Comparison of ENCODE assay signal across 17 cellular contexts in genomic region chr1:31782066-31782762, GRCh38. TPM values are rescaled to one million over a fixed set of nuclear protein-coding genes. Genes with fewer than 3 reads are reported as not detected.
DNase-seq lines count a peak whose midpoint lies in the region; ATAC-seq and TF ChIP-seq lines count a peak whose summit lies in the region.
"Had no signal": no experiment of that assay in that cellular context is flagged by ENCODE, and none has a peak within 500 bp of the region (broad histone marks: within the 10 kb centered on the region; RNA-seq: fewer than 3 reads in every experiment).

No MANE protein-coding gene starts in this region.

- H3K9me3 ChIP-seq in HUES48 (ENCODE audit: control insufficient read depth, insufficient read depth, low read length): no peaks in the 10 kb centered on the region
- no peaks in the 10 kb centered on the region for H3K9me3 ChIP-seq in heart left ventricle

- intact Hi-C loops in heart left ventricle (cut with DNase I): loop anchor here in 6 of 10 donors (10.0 kb wide), 5 partner anchors 67 to 387 kb away; no protein-coding TSS in a partner anchor

- TF ChIP-seq POLR2A in heart left ventricle (IDR thresholded peaks at IDR 0.05): no peak

- H3K9me3 Mint-ChIP-seq in activated T-cell treated with anti-CD3 and anti-CD28 coated beads, Interleukin-2, amount 50 U/mL, for 72 hours: no peaks in the 10 kb centered on the region
- H3K9me3 Mint-ChIP-seq: activated CD4-positive, alpha-beta T cell treated with anti-CD3 and anti-CD28 coated beads, Interleukin-2, amount 10 ng/mL, durations not matched to agents 7 days and 5 days had no signal

- peak in 1 of 5 donors; percentile 33 for DNase-seq in heart left ventricle
- DNase-seq in omental fat pad (ENCODE audit: low spot score): no peak
- DNase-seq in stimulated activated naive CD8-positive, alpha-beta T cell treated with anti-CD3 and anti-CD28 coated beads, Interleukin-15, Interleukin-2, amounts not matched to agents 100 U/mL and 50 U/mL, for 24 hours: no peak
- no peak for DNase-seq in activated T-cell treated with anti-CD3 and anti-CD28 coated beads, Interleukin-2, amount 50 U/mL, for 72 hours
- DNase-seq: activated CD4-positive, alpha-beta T cell treated with anti-CD3 and anti-CD28 coated beads, Interleukin-2, amount 10 ng/mL, durations not matched to agents 7 days and 5 days; activated T-cell treated with anti-CD3 and anti-CD28 coated beads, Interleukin-2, amount 50 U/mL, for 48 hours; amniotic stem cell; EL; NCI-H1105 treated with DMSO at 0.1 percent for 48 hours; NCI-H524 treated with DMSO at 0.1 percent for 48 hours; stimulated activated CD4-positive, alpha-beta T cell treated with anti-CD3 and anti-CD28 coated beads, Interleukin-2, amount 100 ng/mL, for 24 hours had no signal

- no peak overlapping the region for H3K9ac ChIP-seq in HUES48 (ENCODE audit: low read depth, low read length)

- H3K4me1 ChIP-seq in HUES48 (ENCODE audit: control insufficient read depth, insufficient read depth, low read length) (peaks cover 24% of the 10 kb centered on the region), heart left ventricle (peaks cover 0 to 23% (median 13%) of the 10 kb centered on the region in 12 donors)

- peaks cover 5% of the 10 kb centered on the region for H3K27me3 Mint-ChIP-seq in activated T-cell treated with anti-CD3 and anti-CD28 coated beads, Interleukin-2, amount 50 U/mL, for 72 hours (ENCODE audit: low read depth)

- H3K4me1 Mint-ChIP-seq in activated T-cell treated with anti-CD3 and anti-CD28 coated beads, Interleukin-2, amount 50 U/mL, for 72 hours (ENCODE audit: low read depth): no peaks in the 10 kb centered on the region
- H3K4me1 Mint-ChIP-seq: CD14-positive monocyte had no signal

- H3K27ac Mint-ChIP-seq in activated T-cell treated with anti-CD3 and anti-CD28 coated beads, Interleukin-2, amount 50 U/mL, for 72 hours: no peak overlapping the region
- H3K27ac Mint-ChIP-seq: activated CD4-positive, alpha-beta T cell treated with anti-CD3 and anti-CD28 coated beads, Interleukin-2, amount 10 ng/mL, durations not matched to agents 7 days and 5 days had no signal

- H3K27ac ChIP-seq in HUES48 (ENCODE audit: low read depth, low read length): peak overlapping the region; percentile 73
- peak overlapping the region in 3 of 12 donors; percentile 8 to 27 (median 27) for H3K27ac ChIP-seq in heart left ventricle

- H3K4me3 ChIP-seq in HUES48 (ENCODE audit: low read depth, low read length): peak overlapping the region; percentile 7; the same call in 1 of the 2 replicates
- H3K4me3 ChIP-seq in heart left ventricle: no peak overlapping the region

- H3K36me3 ChIP-seq in HUES48 (ENCODE audit: control insufficient read depth, insufficient read depth, low read length): no peaks in the 10 kb centered on the region
- no peaks in the 10 kb centered on the region for H3K36me3 ChIP-seq in heart left ventricle

- 34 to 47% (median 40%) methylated on average over 5 to 8 of the region's 8 CpGs for WGBS in heart left ventricle, 4 donors

- H3K27me3 ChIP-seq in HUES48 (ENCODE audit: control insufficient read depth, insufficient read depth, low read length): no peaks in the 10 kb centered on the region; the same call in 1 of the 2 replicates
- no peaks in the 10 kb centered on the region for H3K27me3 ChIP-seq in heart left ventricle

- ATAC-seq in SK-N-SH treated with all-trans-retinoic acid at 6 μM for 48 hours: peak; percentile 61
- ATAC-seq in heart left ventricle: peak in 3 of 4 donors; percentile 22 to 44 (median 30)
- peak; percentile 7 for ATAC-seq in omental fat pad (ENCODE audit: low FRiP score)
- no peak for ATAC-seq in HG03196 (IDR thresholded peaks at IDR 0.05; ENCODE audit: unreplicated experiment)
- ATAC-seq in HG03571 (IDR thresholded peaks at IDR 0.05; ENCODE audit: unreplicated experiment): no peak
- no peak for ATAC-seq in stimulated activated naive CD8-positive, alpha-beta T cell treated with anti-CD3 and anti-CD28 coated beads, Interleukin-15, Interleukin-2, amounts not matched to agents 100 U/mL and 50 U/mL, for 24 hours
- ATAC-seq in activated T-cell treated with anti-CD3 and anti-CD28 coated beads, Interleukin-2, amount 50 U/mL, for 72 hours (replicated peaks in 1 of 2): no peak

- H3K4me3 Mint-ChIP-seq in activated T-cell treated with anti-CD3 and anti-CD28 coated beads, Interleukin-2, amount 50 U/mL, for 72 hours: no peak overlapping the region
- H3K4me3 Mint-ChIP-seq: activated CD4-positive, alpha-beta T cell treated with anti-CD3 and anti-CD28 coated beads, Interleukin-2, amount 10 ng/mL, durations not matched to agents 7 days and 5 days; CD14-positive monocyte had no signal

- TF ChIP-seq CTCF in heart left ventricle (IDR thresholded peaks at IDR 0.05): no peak
- no peak for TF ChIP-seq CTCF in omental fat pad (IDR thresholded peaks at IDR 0.05)

- H3K36me3 Mint-ChIP-seq in activated T-cell treated with anti-CD3 and anti-CD28 coated beads, Interleukin-2, amount 50 U/mL, for 72 hours (ENCODE audit: insufficient read depth in 2 of 2): no peaks in the 10 kb centered on the region
- H3K36me3 Mint-ChIP-seq: CD14-positive monocyte had no signal

TF ChIP-seq in SK-N-SH treated with all-trans-retinoic acid at 6 μM for 48 hours, 23 proteins besides CTCF, POLR2A, EP300 and RAD21 (continues in another document):
- TF ChIP-seq CREB5 (CRISPR knock-in tag; IDR thresholded peaks at IDR 0.05; ENCODE audit: low read depth) (no peak), CSRNP3 (CRISPR knock-in tag; IDR thresholded peaks at IDR 0.05) (no peak), PATZ1 (CRISPR knock-in tag; IDR thresholded peaks at IDR 0.05; ENCODE audit: borderline replicate concordance) (no peak), OSR1 (CRISPR knock-in tag; IDR thresholded peaks at IDR 0.05) (no peak), ZNF70 (CRISPR knock-in tag; IDR thresholded peaks at IDR 0.05) (no peak)

RNA-seq across cellular contexts. Expression of gene ADGRB2, which starts 18.1 kb away (rescaled TPM):
- 10 to 100 TPM in 4 of 9 donors, 1 to 10 TPM in 5; 4.7 to 18.5 (median 9.6) TPM for total RNA-seq in heart left ventricle
- 10 to 100 TPM in 1 of 2 donors, 1 to 10 TPM in 1; 1.1 to 11.5 TPM for polyA plus RNA-seq in heart left ventricle
- 1 to 10 TPM in 3 of 4 donors, under 1 TPM in 1; 0.79 to 7.5 (median 3.3) TPM for total RNA-seq in omental fat pad
- 1 to 10 TPM; 1.0 to 2.3 TPM for total RNA-seq in activated T-cell treated with anti-CD3 and anti-CD28 coated beads, Interleukin-2, amount 50 U/mL, for 72 hours
- polyA plus RNA-seq: CD14-positive monocyte had no signal

RNA-seq across cellular contexts. Expression of gene SPOCD1, which starts 33.6 kb away (rescaled TPM):
- total RNA-seq in heart left ventricle (1 to 10 TPM in 1 of 9 donors, under 1 TPM in 4, not detected in 4; 0.19 to 2.9 (median 0.46) TPM), omental fat pad (10 to 100 TPM in 2 of 4 donors, under 1 TPM in 1, not detected in 1; 0.63 to 23.9 (median 23.2) TPM)
- under 1 TPM in 1 of 2 donors, not detected in 1; 0.36 TPM for polyA plus RNA-seq in heart left ventricle
- total RNA-seq in activated T-cell treated with anti-CD3 and anti-CD28 coated beads, Interleukin-2, amount 50 U/mL, for 72 hours: 1 to 10 TPM in 1 of 2 donors, under 1 TPM in 1; 0.74 to 1.0 TPM
- total RNA-seq: T-helper 2 cell treated with Interferon-gamma antibody and Interleukin-4, amounts not matched to agents 100 ng/mL and 5 ng/mL, for 36 hours had no signal
- polyA plus RNA-seq: CD14-positive monocyte had no signal

Comparison
In these comparisons a context has a peak if more than half of its experiments do, and no peak if none do; other contexts are left out.
1. ATAC-seq: peak in SK-N-SH treated with all-trans-retinoic acid at 6 μM for 48 hours (single experiment), heart left ventricle (3 of 4) and omental fat pad (single experiment); none in HG03196 (single experiment), HG03571 (single experiment), stimulated activated naive CD8-positive, alpha-beta T cell treated with anti-CD3 and anti-CD28 coated beads, Interleukin-15, Interleukin-2, amounts not matched to agents 100 U/mL and 50 U/mL, for 24 hours (single experiment) and activated T-cell treated with anti-CD3 and anti-CD28 coated beads, Interleukin-2, amount 50 U/mL, for 72 hours (0 of 2).